36 cellular contexts compared by ENCODE assay signal in the genomic region with DNA sequence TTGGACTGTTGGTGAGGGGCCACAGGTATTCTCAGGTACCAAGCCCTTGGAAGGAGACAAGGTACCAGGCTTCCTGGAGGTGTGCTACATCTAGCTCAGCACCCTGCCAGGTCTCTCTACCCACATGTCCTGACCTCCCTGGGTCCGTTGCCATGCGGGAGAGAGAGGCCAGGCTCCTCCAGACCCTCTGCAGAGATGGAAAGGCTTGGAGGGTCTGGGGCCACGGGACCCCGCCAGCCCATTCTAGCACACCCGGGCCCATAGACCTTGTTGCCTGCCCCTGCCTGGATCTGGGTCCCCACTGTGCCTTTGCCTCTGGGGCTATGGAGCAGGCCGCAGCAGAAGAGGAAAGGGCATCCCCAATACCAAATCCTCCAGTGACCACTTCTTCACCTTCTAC. TPM values are rescaled to one million over a fixed set of nuclear protein-coding genes. Genes with fewer than 3 reads are reported as not detected.
"Had no signal": no experiment of that assay in that cellular context is flagged by ENCODE, and none has a peak within 500 bp of the region (broad histone marks: within the 10 kb centered on the region; RNA-seq: fewer than 3 reads in every experiment).

No MANE protein-coding gene starts in this region.

- H3K27me3 ChIP-seq: colonic mucosa, esophagus muscularis mucosa, foreskin keratinocyte, gastroesophageal sphincter, heart left ventricle, pancreas, spleen, suprapubic skin, transverse colon had no signal

- H3K4me1 ChIP-seq: colonic mucosa, esophagus muscularis mucosa, foreskin keratinocyte, gastroesophageal sphincter, left ventricle myocardium inferior, lower lobe of right lung, spleen, suprapubic skin, transverse colon had no signal

- H3K9me3 ChIP-seq: colonic mucosa, esophagus muscularis mucosa, gastroesophageal sphincter, heart left ventricle, left ventricle myocardium inferior, lower lobe of right lung, pancreas, spleen, suprapubic skin, transverse colon had no signal

- H3K27ac ChIP-seq: colonic mucosa, esophagus muscularis mucosa, foreskin keratinocyte, gastroesophageal sphincter, heart left ventricle, left ventricle myocardium inferior, lower lobe of right lung, pancreas, spleen, suprapubic skin, transverse colon had no signal

- H3K4me3 ChIP-seq: colonic mucosa, esophagus muscularis mucosa, gastroesophageal sphincter, heart left ventricle, left ventricle myocardium inferior, lower lobe of right lung, pancreas, spleen, suprapubic skin, transverse colon had no signal

- ATAC-seq: foreskin keratinocyte; gastroesophageal sphincter; heart left ventricle; left cardiac atrium; lower lobe of right lung; naive thymus-derived CD8-positive, alpha-beta T cell; pancreas; sciatic nerve; stimulated activated naive CD8-positive, alpha-beta T cell treated with anti-CD3 and anti-CD28 coated beads, Interleukin-15, amount 100 ng/mL, for 72 hours had no signal

- DNase-seq: colonic mucosa; effector memory CD4-positive, alpha-beta T cell; foreskin keratinocyte; heart left ventricle; hippocampal formation; left cardiac atrium; left ventricle myocardium inferior; lower lobe of right lung; naive thymus-derived CD8-positive, alpha-beta T cell; nephron progenitor cell; occipital lobe; pancreas; retina; spleen; stimulated activated CD4-positive, alpha-beta T cell treated with anti-CD3 and anti-CD28 coated beads, Interleukin-15, amount 100 ng/mL, for 24 hours; stimulated activated CD4-positive, alpha-beta T cell treated with anti-CD3 and anti-CD28 coated beads, Interleukin-4, amount 100 ng/mL, for 1 hour; stimulated activated CD8-positive, alpha-beta memory T cell treated with anti-CD3 and anti-CD28 coated beads, Interleukin-4, amount 100 ng/mL, for 48 hours; stimulated activated naive CD4-positive, alpha-beta T cell; stimulated activated naive CD8-positive, alpha-beta T cell treated with anti-CD3 and anti-CD28 coated beads, Interleukin-15, amount 100 ng/mL, for 72 hours; transverse colon had no signal

- FAIRE-seq: endothelial cell of umbilical vein, islet of Langerhans, pancreas had no signal

- H3K36me3 ChIP-seq: colonic mucosa, esophagus muscularis mucosa, gastroesophageal sphincter, heart left ventricle, left ventricle myocardium inferior, lower lobe of right lung, pancreas, spleen, suprapubic skin, transverse colon had no signal

RNA-seq across cellular contexts. Expression of a gene that starts 2.2 kb away (rescaled TPM):
- total RNA-seq: chondrocyte; endothelial cell of umbilical vein; epithelial cell of proximal tubule; esophagus muscularis mucosa; fibroblast of lung; foreskin keratinocyte; kidney epithelial cell; left cardiac atrium; left ventricle myocardium inferior; lower lobe of right lung; myocyte; naive thymus-derived CD8-positive, alpha-beta T cell; occipital lobe; posterior vena cava; pulmonary artery endothelial cell; sciatic nerve; skeletal muscle tissue; spleen; urinary bladder had no signal
- polyA plus RNA-seq: endothelial cell of umbilical vein; fibroblast of lung; foreskin keratinocyte; heart left ventricle; naive thymus-derived CD8-positive, alpha-beta T cell had no signal

RNA-seq across cellular contexts. Expression of a gene that starts 4.4 kb away (rescaled TPM):
- total RNA-seq: chondrocyte; colonic mucosa; endothelial cell of umbilical vein; epithelial cell of proximal tubule; fibroblast of lung; foreskin keratinocyte; heart left ventricle; kidney epithelial cell; left cardiac atrium; left ventricle myocardium inferior; lower lobe of right lung; myocyte; naive thymus-derived CD8-positive, alpha-beta T cell; occipital lobe; pancreas; pulmonary artery endothelial cell; sciatic nerve; spleen; transverse colon; urinary bladder had no signal
- polyA plus RNA-seq: endothelial cell of umbilical vein; fibroblast of lung; foreskin keratinocyte; naive thymus-derived CD8-positive, alpha-beta T cell had no signal

RNA-seq across cellular contexts. Expression of a gene that starts 10.0 kb away (rescaled TPM):
- total RNA-seq: chondrocyte, endothelial cell of umbilical vein, epithelial cell of proximal tubule, fibroblast of lung, foreskin keratinocyte, kidney epithelial cell, pulmonary artery endothelial cell had no signal
- polyA plus RNA-seq: endothelial cell of umbilical vein, foreskin keratinocyte had no signal

RNA-seq across cellular contexts. Expression of a gene that starts 35.8 kb away (rescaled TPM):
- total RNA-seq: chondrocyte; endothelial cell of umbilical vein; epithelial cell of proximal tubule; esophagus muscularis mucosa; fibroblast of lung; foreskin keratinocyte; gastroesophageal sphincter; heart left ventricle; kidney epithelial cell; left cardiac atrium; left ventricle myocardium inferior; mesenteric fat pad; myocyte; naive thymus-derived CD8-positive, alpha-beta T cell; occipital lobe; posterior vena cava; pulmonary artery endothelial cell; sciatic nerve; skeletal muscle tissue; spleen; transverse colon; urinary bladder had no signal
- polyA plus RNA-seq: endothelial cell of umbilical vein; fibroblast of lung; foreskin keratinocyte; heart left ventricle; naive thymus-derived CD8-positive, alpha-beta T cell; spleen had no signal
